ENCODE assay signal across 7 cellular contexts in the genomic region with DNA sequence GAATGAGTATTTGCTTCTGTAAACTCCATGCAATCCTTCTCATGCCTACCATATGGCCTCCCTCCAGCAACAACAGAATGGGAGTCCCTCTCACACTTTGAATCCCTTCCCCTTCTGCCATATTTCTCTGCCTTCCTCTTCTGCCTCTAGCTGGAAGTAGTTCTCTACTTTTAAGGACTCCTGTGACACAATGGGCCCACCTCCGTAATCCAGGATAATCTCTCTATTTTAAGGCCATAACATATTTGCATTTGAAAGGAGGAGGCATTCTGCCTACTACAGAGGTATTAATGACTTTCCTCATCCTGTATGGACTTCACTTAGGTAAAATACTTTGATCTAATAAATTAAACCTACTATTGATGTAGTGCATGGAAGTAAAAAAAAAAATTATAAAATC.
"Had no signal": no experiment of that assay in that cellular context is flagged by ENCODE, and none has a peak within 500 bp of the region (broad histone marks: within the 10 kb centered on the region; RNA-seq: fewer than 3 reads in every experiment).

No MANE protein-coding gene starts in this region.

- H3K9ac ChIP-seq: GM23248 had no signal

- H3K9me3 Mint-ChIP-seq: HFFc6 had no signal

- H3K4me3 ChIP-seq: GM23248 had no signal

- H3K27ac ChIP-seq: GM23248 had no signal

- DNase-seq: GM23248, GOT3, H7, H9, HCEC 1CT, HFFc6 had no signal

- H3K4me3 Mint-ChIP-seq: HFFc6 had no signal

- H2AFZ ChIP-seq: GM23248 had no signal

- H3K27ac Mint-ChIP-seq: H9, HFFc6 had no signal

- ATAC-seq: HCT116 had no signal
